ENCODE assay signal across 12 cellular contexts in the genomic region with DNA sequence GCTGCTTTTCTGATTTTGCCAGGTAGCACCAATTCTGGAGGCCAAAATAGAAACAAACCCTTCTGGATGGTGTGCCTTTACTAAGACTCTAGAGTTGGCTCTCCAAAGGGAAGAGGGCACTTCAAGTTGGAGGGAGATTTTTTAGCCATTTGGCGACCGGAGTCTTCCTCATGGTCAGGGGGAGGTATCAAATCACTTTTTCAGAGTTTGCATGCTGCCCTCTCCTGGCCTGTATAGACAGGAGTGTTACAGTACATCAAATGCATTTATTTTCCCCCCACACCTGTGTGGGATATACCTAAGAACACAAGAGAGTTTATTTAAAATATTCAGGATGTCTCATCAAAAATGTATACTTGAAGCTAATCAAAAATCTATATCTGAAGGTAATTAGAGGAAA. TPM values are rescaled to one million over a fixed set of nuclear protein-coding genes. Genes with fewer than 3 reads are reported as not detected.
DNase-seq lines count a peak whose midpoint lies in the region; ATAC-seq and TF ChIP-seq lines count a peak whose summit lies in the region.
"Had no signal": no experiment of that assay in that cellular context is flagged by ENCODE, and none has a peak within 500 bp of the region (broad histone marks: within the 10 kb centered on the region; RNA-seq: fewer than 3 reads in every experiment).

No MANE protein-coding gene starts in this region.

- H3K23ac ChIP-seq in trophoblast cell (ENCODE audit: low read length) = no peak overlapping the region

- no peak overlapping the region for H3K4me2 ChIP-seq in trophoblast cell (ENCODE audit: low read length)

- no peak overlapping the region for H4K91ac ChIP-seq in trophoblast cell (ENCODE audit: low read depth, low read length)

- no peaks in the 10 kb centered on the region for H3K36me3 ChIP-seq in endodermal cell (ENCODE audit: control insufficient read depth, insufficient read depth, low read length)
- H3K36me3 ChIP-seq in trophoblast cell (ENCODE audit: control insufficient read depth in 1 of 2, insufficient read depth in 2 of 2, low read length in 2 of 2) = no peaks in the 10 kb centered on the region

- H3K27ac ChIP-seq in endodermal cell (ENCODE audit: low read depth, low read length) (no peak overlapping the region), trophoblast cell (ENCODE audit: low read depth, low read length) (no peak overlapping the region)

- peak; percentile 84 for TF ChIP-seq CTCF in endodermal cell (conservative IDR thresholded peaks at IDR 0.05)

- no peak for ATAC-seq in GM21528 (IDR thresholded peaks at IDR 0.05; ENCODE audit: low FRiP score, unreplicated experiment)

- peak overlapping the region; percentile 93 for H3K4me3 ChIP-seq in endodermal cell (ENCODE audit: low read length)
- no peak overlapping the region for H3K4me3 ChIP-seq in trophoblast cell (ENCODE audit: low read depth, low read length)

- H3K4me1 Mint-ChIP-seq in endodermal cell = peaks cover 54% of the 10 kb centered on the region

- peak overlapping the region; percentile 79 for H2BK12ac ChIP-seq in trophoblast cell (ENCODE audit: low read length)

- WGBS in endodermal cell (ENCODE audit: insufficient coverage in 1 of 2, insufficient read length in 1 of 2), 2 experiments = 19 to 40% methylated on average over 2 of the region's 2 CpGs
- WGBS in trophoblast cell (ENCODE audit: extremely low coverage, insufficient coverage, insufficient read length) = no CpG with 5 or more reads among the region's 2 CpGs

- H3K9ac ChIP-seq in endodermal cell (ENCODE audit: extremely low read depth, low read length, poor library complexity, severe bottlenecking) (no peak overlapping the region), trophoblast cell (ENCODE audit: low read length) (no peak overlapping the region)

- H3K9me3 Mint-ChIP-seq in endodermal cell = no peaks in the 10 kb centered on the region

- no peak overlapping the region for H4K8ac ChIP-seq in trophoblast cell (ENCODE audit: low read depth, low read length)

- H2BK5ac ChIP-seq in trophoblast cell (ENCODE audit: low read depth, low read length, poor library complexity) = no peak overlapping the region

- H2BK120ac ChIP-seq in trophoblast cell (ENCODE audit: insufficient read depth, low read length, poor library complexity) = no peak overlapping the region

- no peak overlapping the region for H4K12ac ChIP-seq in trophoblast cell (ENCODE audit: low read depth, low read length)

- no peaks in the 10 kb centered on the region for H3K36me3 Mint-ChIP-seq in endodermal cell (ENCODE audit: low read depth)

- H2AFZ ChIP-seq in trophoblast cell (ENCODE audit: insufficient read depth, low read length, poor library complexity) = no peak overlapping the region

- peaks cover 18% of the 10 kb centered on the region for H3K4me1 ChIP-seq in endodermal cell (ENCODE audit: control insufficient read depth, insufficient read depth, low read length)
- H3K4me1 ChIP-seq in trophoblast cell (ENCODE audit: control insufficient read depth in 1 of 2, insufficient read depth in 2 of 2, low read length in 2 of 2) = no peaks in the 10 kb centered on the region

- peaks cover 4% of the 10 kb centered on the region for H3K79me2 ChIP-seq in trophoblast cell (ENCODE audit: control insufficient read depth, insufficient read depth, low read length, poor library complexity)

- peak overlapping the region; percentile 85 for H3K4me3 Mint-ChIP-seq in endodermal cell

- H3K79me1 ChIP-seq in trophoblast cell (ENCODE audit: low read length) = peaks cover 6% of the 10 kb centered on the region

- no peak overlapping the region for H3K14ac ChIP-seq in trophoblast cell (ENCODE audit: low read length)

- H3K4ac ChIP-seq in trophoblast cell (ENCODE audit: low read depth, low read length) = no peak overlapping the region

- H3K27ac Mint-ChIP-seq in endodermal cell = no peak overlapping the region

- H3K27me3 ChIP-seq in endodermal cell (ENCODE audit: control insufficient read depth, insufficient read depth, low read length, poor library complexity, severe bottlenecking) (no peaks in the 10 kb centered on the region), trophoblast cell (ENCODE audit: insufficient read depth, low read length) (no peaks in the 10 kb centered on the region)

- no peak overlapping the region for H3K18ac ChIP-seq in trophoblast cell (ENCODE audit: low read length)

- no peaks in the 10 kb centered on the region for H3K27me3 Mint-ChIP-seq in endodermal cell (ENCODE audit: insufficient read depth)

- no peaks in the 10 kb centered on the region for H3K9me3 ChIP-seq in endodermal cell (ENCODE audit: control insufficient read depth, low read length)
- no peaks in the 10 kb centered on the region for H3K9me3 ChIP-seq in trophoblast cell (ENCODE audit: insufficient read depth, low read depth, low read length)

- H2AK5ac ChIP-seq in trophoblast cell (ENCODE audit: low read length) = no peak overlapping the region

- DNase-seq in NCI-H1436 (lab: John Stamatoyannopoulos, UW) (peak; percentile 8), NCI-H1436 treated with DMSO at 0.1 percent for 48 hours (lab: John Stamatoyannopoulos, UW) (no peak), NCI-H146 (lab: John Stamatoyannopoulos, UW) (peak; percentile 53), endodermal cell (peak; percentile 61), trophoblast cell (peak; percentile 19 to 28), NOMO-1 treated with DMSO at 0.1 percent for 48 hours (lab: John Stamatoyannopoulos, UW; ENCODE audit: unreplicated experiment) (no peak), midbrain (lab: John Stamatoyannopoulos, UW) (no peak)
- DNase-seq: activated CD4-positive, alpha-beta T cell treated with anti-CD3 and anti-CD28 coated beads for 48 hours; aorta; NCI-H446 had no signal

RNA-seq across cellular contexts. Expression of a gene that starts 3.2 kb away (rescaled TPM):
- 10 to 100 TPM in 1 of 2 donors, 1 to 10 TPM in 1; 7.8 to 10.9 TPM for total RNA-seq in endodermal cell
- 6.3 TPM for polyA plus RNA-seq in endodermal cell (2013, experiment 1 of 2)
- polyA plus RNA-seq in endodermal cell (2013, experiment 2 of 2) = 6.1 TPM
- polyA plus RNA-seq in trophoblast cell (2013) = 18.9 and 20.6 TPM in 2 replicates
- total RNA-seq: renal cortical epithelial cell had no signal

Comparison
In these comparisons a context has a peak if more than half of its experiments do, and no peak if none do; other contexts are left out.
1. DNase-seq: peak in NCI-H1436 (single experiment), NCI-H146 (single experiment), endodermal cell (single experiment) and trophoblast cell (2 of 2); none in NCI-H1436 treated with DMSO at 0.1 percent for 48 hours (single experiment), NOMO-1 treated with DMSO at 0.1 percent for 48 hours (single experiment) and midbrain (single experiment).